8 cellular contexts compared by ENCODE assay signal in genomic region chr13:110712849-110713641, GRCh38. TPM values are rescaled to one million over a fixed set of nuclear protein-coding genes. Genes with fewer than 3 reads are reported as not detected.
DNase-seq lines count a peak whose midpoint lies in the region; ATAC-seq, FAIRE-seq and TF ChIP-seq lines count a peak whose summit lies in the region.

No MANE protein-coding gene starts in this region.

- dilution Hi-C loops in keratinocyte (cut with MboI; ENCODE audit: extremely low pct_ligation_motif_present, low sequenced_read_pairs), result no loop called here

- DNase-seq in Ammon's horn (ENCODE audit: low spot score), result peak; percentile 99
- DNase-seq in NCI-H460 (ENCODE audit: extremely low read depth, low read depth), result peak; percentile 98
- peak; percentile 99 for DNase-seq in activated CD4-positive, alpha-beta T cell treated with anti-CD3 and anti-CD28 coated beads for 1 hour
- DNase-seq in cerebellum (ENCODE audit: low spot score), result peak; percentile 95
- DNase-seq in keratinocyte (ENCODE audit: low read depth, low spot score), result peak; percentile 98
- DNase-seq in stimulated activated CD4-positive, alpha-beta T cell treated with anti-CD3 and anti-CD28 coated beads, Interleukin-12 subunit alpha, Interleukin-12 subunit beta, amount 100 ng/mL, for 48 hours (ENCODE audit: low read depth in 2 of 3, low spot score in 1 of 3), result peak; percentile 97 to 99 (median 98)

- FAIRE-seq in keratinocyte (lab: Jason Lieb, UNC), result peak; percentile 74

- H3K4me3 ChIP-seq in keratinocyte (ENCODE audit: control insufficient read depth in 2 of 3, extremely low read depth in 1 of 3, insufficient read depth in 2 of 3, low read depth in 1 of 3, low read length in 3 of 3), result peak overlapping the region; percentile 88 to 99 (median 96)

- no peaks in the 10 kb centered on the region for H3K27me3 ChIP-seq in keratinocyte (ENCODE audit: control insufficient read depth, extremely low read depth, insufficient read depth, low read length)

- peaks cover 30% of the 10 kb centered on the region for H3K79me2 ChIP-seq in keratinocyte (ENCODE audit: control insufficient read depth, insufficient read depth, low read length)

- peak overlapping the region; percentile 97 for H3K4me2 ChIP-seq in keratinocyte (ENCODE audit: control insufficient read depth, extremely low read depth, insufficient read depth, low read depth, low read length)

- H2AFZ ChIP-seq in keratinocyte (ENCODE audit: control insufficient read depth, low read length), result peak overlapping the region; percentile 85

- H3K36me3 ChIP-seq in keratinocyte (ENCODE audit: control insufficient read depth in 2 of 2, extremely low read depth in 1 of 2, insufficient read depth in 2 of 2, low read length in 2 of 2), result no peaks in the 10 kb centered on the region

- H4K20me1 ChIP-seq in keratinocyte (ENCODE audit: control insufficient read depth, extremely low read depth, insufficient read depth, low read length), result no peaks in the 10 kb centered on the region

- ATAC-seq in HG03432 (IDR thresholded peaks at IDR 0.05; ENCODE audit: unreplicated experiment), result peak; percentile 53

- peaks cover 5% of the 10 kb centered on the region for H3K4me1 ChIP-seq in keratinocyte (ENCODE audit: control insufficient read depth, extremely low read depth, insufficient read depth, low read length)

- no peak for TF ChIP-seq CTCF in keratinocyte (optimal IDR thresholded peaks at IDR 0.05 in 1 of 3, IDR thresholded peaks at IDR 0.05 in 1 of 3, conservative IDR thresholded peaks at IDR 0.05 in 1 of 3; ENCODE audit: extremely low read depth in 1 of 3, insufficient read depth in 2 of 3, low read length in 3 of 3)

- H3K9ac ChIP-seq in keratinocyte (ENCODE audit: control insufficient read depth, extremely low read depth, insufficient read depth, low read length), result peak overlapping the region; percentile 96

- H3K9me3 ChIP-seq in keratinocyte (ENCODE audit: control insufficient read depth, low read depth, low read length), result no peaks in the 10 kb centered on the region

- H3K9me1 ChIP-seq in keratinocyte (ENCODE audit: control insufficient read depth, extremely low read depth, insufficient read depth, low read length), result no peaks in the 10 kb centered on the region

- peak; percentile 100 for TF ChIP-seq POLR2A in GM19193 (IDR thresholded peaks at IDR 0.05; ENCODE audit: extremely low read depth, insufficient read depth, insufficient read length)

- H3K27ac ChIP-seq in keratinocyte (ENCODE audit: control insufficient read depth, insufficient read depth, low read length), result peak overlapping the region; percentile 96

RNA-seq across cellular contexts. Expression of gene ING1, which starts 0.5 kb away (rescaled TPM):
- 6.9 and 11.1 TPM in 2 replicates for total RNA-seq in NCI-H460 (2014; rRNA removed; shearing (Covaris generic))
- 2.9 and 4.6 TPM in 2 replicates for polyA plus RNA-seq in NCI-H460 (2014; cell fraction: nucleus; rRNA removed)
- 14.1 TPM for total RNA-seq in cerebellum
- polyA plus RNA-seq in keratinocyte, result 6.4 to 8.9 TPM (median 7.2 TPM) in 3 replicates
- polyA plus RNA-seq in keratinocyte (2011; ENCODE audit: low read depth), result 4.4 TPM
- polyA plus RNA-seq in keratinocyte (2011; cell fraction: cytosol; rRNA removed), result 2.5 and 6.1 TPM in 2 replicates
- polyA plus RNA-seq in keratinocyte (2011; cell fraction: nucleus; rRNA removed), result 5.3 and 5.8 TPM in 2 replicates
- 6.9 and 8.5 TPM in 2 replicates for polyA plus RNA-seq in keratinocyte (2012; ENCODE audit: low replicate concordance)
- polyA minus RNA-seq in keratinocyte, result 3.0 to 3.4 TPM (median 3.2 TPM) in 3 replicates
- 16.1 TPM for polyA minus RNA-seq in keratinocyte (2011; cell fraction: cytosol; rRNA and poly(A)+ RNA removed)
- 3.8 and 4.3 TPM in 2 replicates for polyA minus RNA-seq in keratinocyte (2011; cell fraction: nucleus; rRNA and poly(A)+ RNA removed)

RNA-seq across cellular contexts. Expression of gene CARS2, which starts 7.1 kb away (rescaled TPM):
- 33.3 and 34.9 TPM in 2 replicates for total RNA-seq in NCI-H460 (2014; rRNA removed; shearing (Covaris generic))
- polyA plus RNA-seq in NCI-H460 (2014; cell fraction: nucleus; rRNA removed), result 106 and 121 TPM in 2 replicates
- total RNA-seq in cerebellum, result 49.3 TPM
- 67.8 to 94.5 TPM (median 90.0 TPM) in 3 replicates for polyA plus RNA-seq in keratinocyte
- polyA plus RNA-seq in keratinocyte (2011; ENCODE audit: low read depth), result 63.1 TPM
- 63.5 and 91.6 TPM in 2 replicates for polyA plus RNA-seq in keratinocyte (2011; cell fraction: cytosol; rRNA removed)
- polyA plus RNA-seq in keratinocyte (2011; cell fraction: nucleus; rRNA removed), result 124 and 139 TPM in 2 replicates
- polyA plus RNA-seq in keratinocyte (2012; ENCODE audit: low replicate concordance), result 59.4 and 67.4 TPM in 2 replicates
- 36.6 to 53.4 TPM (median 53.0 TPM) in 3 replicates for polyA minus RNA-seq in keratinocyte
- polyA minus RNA-seq in keratinocyte (2011; cell fraction: cytosol; rRNA and poly(A)+ RNA removed), result 65.6 TPM
- polyA minus RNA-seq in keratinocyte (2011; cell fraction: nucleus; rRNA and poly(A)+ RNA removed), result 53.6 and 64.5 TPM in 2 replicates

Comparison
In these comparisons a context has a peak if more than half of its experiments do, and no peak if none do; other contexts are left out.
1. Peak in every context shown above with its lines: DNase-seq, ATAC-seq, H3K4me3 ChIP-seq and H3K27ac ChIP-seq.